28 cellular contexts compared by ENCODE assay signal in the genomic region with DNA sequence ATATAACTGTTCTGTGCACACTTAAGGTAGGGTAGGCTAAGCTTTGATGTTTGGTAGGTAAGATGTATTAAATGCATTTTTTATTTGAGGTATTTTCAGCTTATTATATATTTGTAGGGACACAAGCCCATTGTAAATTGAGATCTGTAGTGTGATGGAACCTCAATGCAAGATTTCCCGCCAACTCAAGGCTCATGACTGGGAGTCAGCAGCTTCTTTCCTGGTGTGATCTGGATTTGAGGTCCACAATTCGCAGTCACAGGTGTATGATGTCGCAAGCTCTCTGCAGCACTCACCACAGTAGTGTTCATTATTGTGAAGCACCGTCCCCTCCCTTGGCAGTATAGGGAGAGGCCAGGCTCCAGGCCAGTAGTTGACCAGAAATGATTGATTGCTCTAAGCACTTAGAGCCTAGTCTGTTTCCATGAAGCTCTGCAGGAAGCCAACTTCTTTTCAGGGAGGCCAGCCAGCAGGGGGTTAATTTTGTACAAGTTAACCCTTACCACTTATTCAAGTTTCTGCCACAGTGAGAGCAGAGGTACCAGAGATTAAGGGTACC. TPM values are rescaled to one million over a fixed set of nuclear protein-coding genes. Genes with fewer than 3 reads are reported as not detected.
DNase-seq lines count a peak whose midpoint lies in the region; ATAC-seq lines count a peak whose summit lies in the region.
"Had no signal": no experiment of that assay in that cellular context is flagged by ENCODE, and none has a peak within 500 bp of the region (broad histone marks: within the 10 kb centered on the region; RNA-seq: fewer than 3 reads in every experiment).

No MANE protein-coding gene starts in this region.

- H3K36me3 ChIP-seq in neuronal stem cell (replicated peaks in 1 of 2; ENCODE audit: control insufficient read depth in 2 of 2, insufficient read depth in 2 of 2, low read length in 2 of 2) = no peaks in the 10 kb centered on the region
- H3K36me3 ChIP-seq: suprapubic skin, upper lobe of right lung had no signal

- H3K14ac ChIP-seq in neuronal stem cell (ENCODE audit: low read length) = no peak overlapping the region

- H4K91ac ChIP-seq in neuronal stem cell (ENCODE audit: low read depth, low read length, poor library complexity) = no peak overlapping the region

- no peak overlapping the region for H3K4me2 ChIP-seq in neuronal stem cell (ENCODE audit: insufficient read depth, low read length, poor library complexity, severe bottlenecking)
- H3K4me2 ChIP-seq: A549, KMS-11 had no signal

- no peak overlapping the region for H3K23ac ChIP-seq in neuronal stem cell (ENCODE audit: low read depth, low read length, poor library complexity)

- DNase-seq in NCI-H510A treated with DMSO at 0.1 percent for 48 hours (lab: John Stamatoyannopoulos, UW) (peak; percentile 49), NCI-H510A (lab: John Stamatoyannopoulos, UW) (no peak), NCI-H1092 treated with DMSO at 0.1 percent for 48 hours (lab: John Stamatoyannopoulos, UW) (peak; percentile 64), NCI-H774 (lab: John Stamatoyannopoulos, UW) (peak; percentile 79), neuronal stem cell (ENCODE audit: low spot score) (no peak), NCI-H82 treated with DMSO at 0.1 percent for 48 hours (lab: John Stamatoyannopoulos, UW; ENCODE audit: unreplicated experiment) (no peak)
- DNase-seq: activated CD4-positive, alpha-beta T cell treated with anti-CD3 and anti-CD28 coated beads, Interleukin-2, amount 50 U/mL, for 4 hours; activated CD4-positive, CD25-positive, alpha-beta regulatory T cell; activated naive CD4-positive, alpha-beta T cell; activated T-cell treated with anti-CD3 and anti-CD28 coated beads, Interleukin-2, amount 50 U/mL, for 48 hours; CD4-positive, alpha-beta memory T cell; EL; glutamatergic neuron; mesenchymal stem cell; NCI-H1694; NCI-H226; retina; Right ventricle myocardium superior; stimulated activated naive CD4-positive, alpha-beta T cell; T-helper 17 cell; upper lobe of right lung had no signal

- H3K4ac ChIP-seq in neuronal stem cell (ENCODE audit: low read length) = no peak overlapping the region

- H4K8ac ChIP-seq in neuronal stem cell (ENCODE audit: low read depth, low read length) = no peak overlapping the region

- H2BK5ac ChIP-seq in neuronal stem cell (ENCODE audit: low read length) = no peak overlapping the region

- H3K18ac ChIP-seq in neuronal stem cell (ENCODE audit: low read length) = peak overlapping the region; percentile 23

- no peak for ATAC-seq in HG02970 (IDR thresholded peaks at IDR 0.05; ENCODE audit: low FRiP score, unreplicated experiment)
- ATAC-seq in HG03520 (IDR thresholded peaks at IDR 0.05; ENCODE audit: unreplicated experiment) = no peak
- ATAC-seq: A549, T-helper 17 cell, upper lobe of right lung had no signal

- H2BK120ac ChIP-seq in neuronal stem cell (ENCODE audit: low read depth, low read length) = no peak overlapping the region

- no peaks in the 10 kb centered on the region for H3K9me3 ChIP-seq in neuronal stem cell (replicated peaks in 1 of 2; ENCODE audit: control insufficient read depth in 2 of 2, insufficient read depth in 1 of 2, low read depth in 1 of 2, low read length in 2 of 2)
- H3K9me3 ChIP-seq: A549, suprapubic skin, upper lobe of right lung had no signal

- H2AFZ ChIP-seq in neuronal stem cell (ENCODE audit: low read length) = no peak overlapping the region
- H2AFZ ChIP-seq: parathyroid adenoma had no signal

- H3K27ac ChIP-seq in neuronal stem cell (replicated peaks; ENCODE audit: low read length) = no peak overlapping the region
- H3K27ac ChIP-seq: A549, KMS-11, parathyroid adenoma, skin epidermis, suprapubic skin, upper lobe of right lung had no signal

- no peaks in the 10 kb centered on the region for H3K79me1 ChIP-seq in neuronal stem cell (ENCODE audit: low read depth, low read length)

- no peak overlapping the region for H3K4me3 ChIP-seq in neuronal stem cell (ENCODE audit: low read length in 2 of 2)
- H3K4me3 ChIP-seq: A549, skin epidermis, suprapubic skin, upper lobe of right lung had no signal

- WGBS in neuronal stem cell (ENCODE audit: extremely low coverage in 2 of 2, insufficient read length in 2 of 2, insufficient replicate concordance in 1 of 2), 2 donors = no CpG with 5 or more reads among the region's 4 CpGs

- H3K9ac ChIP-seq in neuronal stem cell (ENCODE audit: low read depth, low read length, poor library complexity) = no peak overlapping the region
- H3K9ac ChIP-seq: KMS-11, parathyroid adenoma had no signal

- H2AK5ac ChIP-seq in neuronal stem cell (ENCODE audit: low read depth, low read length) = peak overlapping the region; percentile 0

- peaks cover 3 to 15% of the 10 kb centered on the region in 2 donors for H3K4me1 ChIP-seq in neuronal stem cell (ENCODE audit: control insufficient read depth in 2 of 2, insufficient read depth in 1 of 2, low read depth in 1 of 2, low read length in 2 of 2)
- H3K4me1 ChIP-seq: A549, parathyroid adenoma, suprapubic skin, upper lobe of right lung had no signal

- H2BK12ac ChIP-seq in neuronal stem cell (ENCODE audit: low read length) = no peak overlapping the region

- no peak overlapping the region for H2BK15ac ChIP-seq in neuronal stem cell (ENCODE audit: low read length)

- H3K27me3 ChIP-seq in neuronal stem cell (ENCODE audit: control insufficient read depth in 3 of 3, insufficient read depth in 3 of 3, low read depth in 1 of 3, low read length in 3 of 3) = peaks cover 0 to 84% (median 0%) of the 10 kb centered on the region in 3 experiments
- H3K27me3 ChIP-seq: suprapubic skin, upper lobe of right lung had no signal

RNA-seq across cellular contexts. Expression of a gene that starts 54.9 kb away (rescaled TPM):
- polyA plus RNA-seq in neuronal stem cell (2013, experiment 1 of 2) = 169 TPM
- polyA plus RNA-seq in neuronal stem cell (2013, experiment 2 of 2) = 161 TPM

Comparison
In these comparisons a context has a peak if more than half of its experiments do, and no peak if none do; other contexts are left out.
1. DNase-seq: peak in NCI-H510A treated with DMSO at 0.1 percent for 48 hours (single experiment), NCI-H1092 treated with DMSO at 0.1 percent for 48 hours (single experiment) and NCI-H774 (single experiment); none in NCI-H510A (single experiment), neuronal stem cell (single experiment) and NCI-H82 treated with DMSO at 0.1 percent for 48 hours (single experiment).